ENCODE assay signal across 13 cellular contexts in genomic region chr14:101469382-101470251, GRCh38.
A peak's percentile ranks its signal among the peaks of the same experiment; 100 is the strongest.
DNase-seq lines count a peak whose midpoint lies in the region; ATAC-seq lines count a peak whose summit lies in the region.
"Had no signal": no experiment of that assay in that cellular context is flagged by ENCODE, and none has a peak within 500 bp of the region (broad histone marks: within the 10 kb centered on the region; RNA-seq: fewer than 3 reads in every experiment).

No MANE protein-coding gene starts in this region.

- DNase-seq in DMS79 treated with DMSO at 0.1 percent for 48 hours (lab: John Stamatoyannopoulos, UW): peak; percentile 25
- DNase-seq in DMS79 (lab: John Stamatoyannopoulos, UW): no peak
- peak; percentile 47 for DNase-seq in Ammon's horn (ENCODE audit: low spot score)
- peak; percentile 51 for DNase-seq in ecto neural progenitor cell (ENCODE audit: low spot score)
- peak; percentile 34 for DNase-seq in retina
- no peak for DNase-seq in OCI-M1 (lab: John Stamatoyannopoulos, UW)
- no peak for DNase-seq in Kasumi-1 (lab: John Stamatoyannopoulos, UW)
- DNase-seq: GOT3, KBM-7, NCI-H1048, NCI-H187, NCI-H2171 treated with DMSO at 0.1 percent for 48 hours had no signal

- no peak for ATAC-seq in GM21619 (IDR thresholded peaks at IDR 0.05; ENCODE audit: unreplicated experiment)

Comparison
In these comparisons a context has a peak if more than half of its experiments do, and no peak if none do; other contexts are left out.
1. DNase-seq: peak in DMS79 treated with DMSO at 0.1 percent for 48 hours (single experiment), Ammon's horn (single experiment), ecto neural progenitor cell (single experiment) and retina (single experiment); none in DMS79 (single experiment), OCI-M1 (single experiment) and Kasumi-1 (0 of 2).